In the genomic region with DNA sequence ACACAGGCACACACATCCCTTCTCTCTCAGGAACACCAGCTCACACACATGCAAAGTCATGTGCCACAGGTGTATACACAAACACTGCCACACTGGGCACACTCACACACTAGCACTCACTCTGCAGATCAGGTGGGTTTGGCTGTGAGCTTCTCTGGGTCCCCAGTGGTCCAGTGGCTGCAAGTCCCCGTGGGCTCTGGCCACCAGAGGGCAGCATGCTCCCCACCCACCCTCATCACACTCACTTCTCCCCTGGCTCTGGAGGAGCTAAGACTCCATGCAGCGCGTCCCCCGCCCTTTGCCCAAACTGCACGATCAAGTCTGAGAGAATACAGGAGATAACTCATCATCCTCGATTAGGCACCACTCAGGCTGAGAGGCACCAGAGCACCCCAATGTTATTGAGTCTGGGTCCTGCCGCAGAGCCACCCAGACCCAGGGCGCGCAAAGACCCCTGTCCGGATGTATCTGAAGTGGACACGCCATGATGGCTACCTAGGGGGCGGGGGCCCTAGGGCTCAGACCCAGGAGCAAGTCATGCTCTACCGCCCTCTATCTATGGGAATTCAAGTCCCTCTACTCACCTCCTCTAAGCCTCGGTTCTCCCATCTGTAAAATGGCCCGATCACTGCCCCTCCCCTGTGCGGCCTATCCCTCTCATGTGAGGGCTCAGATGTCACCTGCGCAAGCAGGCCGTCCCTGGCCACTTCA, we compare ENCODE assay signal across 8 cellular contexts.
DNase-seq lines count a peak whose midpoint lies in the region; ATAC-seq and TF ChIP-seq lines count a peak whose summit lies in the region.

No MANE protein-coding gene starts in this region.

- peaks cover 0 to 3% (median 0%) of the 10 kb centered on the region in 7 donors for H3K9me3 Mint-ChIP-seq in CD4-positive, CD25-positive, alpha-beta regulatory T cell
- H3K9me3 Mint-ChIP-seq in activated CD8-positive, alpha-beta memory T cell treated with anti-CD3 and anti-CD28 coated beads, Interleukin-2, amount 10 ng/mL, durations not matched to agents 7 days and 5 days (ENCODE audit: low read depth) = no peaks in the 10 kb centered on the region
- H3K9me3 Mint-ChIP-seq in natural killer cell = no peaks in the 10 kb centered on the region
- H3K9me3 Mint-ChIP-seq in stimulated activated naive B cell treated with anti-CD40 and anti-IgM and Interleukin-4, amounts not matched to agents 10 μg/mL and 1 μg/mL and 100 μg/mL, for 72 hours = no peaks in the 10 kb centered on the region

- H3K36me3 ChIP-seq in CD4-positive, CD25-positive, alpha-beta regulatory T cell (ENCODE audit: control insufficient read depth, insufficient read depth, low read length) = no peaks in the 10 kb centered on the region

- H3K4me3 ChIP-seq in CD4-positive, CD25-positive, alpha-beta regulatory T cell (ENCODE audit: low read depth, low read length) = no peak overlapping the region
- H3K4me3 ChIP-seq in HFF-Myc (replicated peaks; ENCODE audit: low read depth, low read length) (no peak overlapping the region), epithelial cell of proximal tubule (ENCODE audit: low read depth, low read length) (no peak overlapping the region)

- peaks cover 9% of the 10 kb centered on the region for H3K27me3 Mint-ChIP-seq in CD4-positive, CD25-positive, alpha-beta regulatory T cell
- H3K27me3 Mint-ChIP-seq in activated CD8-positive, alpha-beta memory T cell treated with anti-CD3 and anti-CD28 coated beads, Interleukin-2, amount 10 ng/mL, durations not matched to agents 7 days and 5 days = peaks cover 8% of the 10 kb centered on the region
- peaks cover 24 to 33% of the 10 kb centered on the region in 2 donors for H3K27me3 Mint-ChIP-seq in natural killer cell (ENCODE audit: low read depth in 2 of 2)
- peaks cover 18 to 28% of the 10 kb centered on the region in 2 donors for H3K27me3 Mint-ChIP-seq in stimulated activated naive B cell treated with anti-CD40 and anti-IgM and Interleukin-4, amounts not matched to agents 10 μg/mL and 1 μg/mL and 100 μg/mL, for 72 hours

- H3K27me3 ChIP-seq in CD4-positive, CD25-positive, alpha-beta regulatory T cell (ENCODE audit: control insufficient read depth, insufficient read depth, low read length) = no peaks in the 10 kb centered on the region

- H3K4me3 Mint-ChIP-seq in CD4-positive, CD25-positive, alpha-beta regulatory T cell = no peak overlapping the region
- no peak overlapping the region for H3K4me3 Mint-ChIP-seq in activated CD8-positive, alpha-beta memory T cell treated with anti-CD3 and anti-CD28 coated beads, Interleukin-2, amount 10 ng/mL, durations not matched to agents 7 days and 5 days
- no peak overlapping the region for H3K4me3 Mint-ChIP-seq in natural killer cell
- H3K4me3 Mint-ChIP-seq in stimulated activated naive B cell treated with anti-CD40 and anti-IgM and Interleukin-4, amounts not matched to agents 10 μg/mL and 1 μg/mL and 100 μg/mL, for 72 hours = no peak overlapping the region

- H3K27ac Mint-ChIP-seq in CD4-positive, CD25-positive, alpha-beta regulatory T cell = no peak overlapping the region
- H3K27ac Mint-ChIP-seq in activated CD8-positive, alpha-beta memory T cell treated with anti-CD3 and anti-CD28 coated beads, Interleukin-2, amount 10 ng/mL, durations not matched to agents 7 days and 5 days = no peak overlapping the region
- H3K27ac Mint-ChIP-seq in natural killer cell = no peak overlapping the region
- H3K27ac Mint-ChIP-seq in stimulated activated naive B cell treated with anti-CD40 and anti-IgM and Interleukin-4, amounts not matched to agents 10 μg/mL and 1 μg/mL and 100 μg/mL, for 72 hours = no peak overlapping the region

- H3K4me1 ChIP-seq in CD4-positive, CD25-positive, alpha-beta regulatory T cell (ENCODE audit: control insufficient read depth, insufficient read depth, low read length, poor library complexity, severe bottlenecking) = no peaks in the 10 kb centered on the region

- TF ChIP-seq CTCF in HFF-Myc (IDR thresholded peaks at IDR 0.05; ENCODE audit: low read depth, low read length, missing control alignments) (peak; percentile 91), epithelial cell of proximal tubule (conservative IDR thresholded peaks at IDR 0.05; ENCODE audit: low read depth, low read length) (peak; percentile 86), natural killer cell (IDR thresholded peaks at IDR 0.05) (peak; percentile 71)

- H3K27ac ChIP-seq in CD4-positive, CD25-positive, alpha-beta regulatory T cell (ENCODE audit: insufficient read depth, low read length, poor library complexity, severe bottlenecking) = no peak overlapping the region

- peak; percentile 26 to 63 (median 46) for DNase-seq in CD4-positive, CD25-positive, alpha-beta regulatory T cell
- DNase-seq in HFF-Myc (ENCODE audit: extremely low read depth, low read depth) (peak; percentile 17), NOMO-1 treated with dmso at 0.1 percent for 144 hours (lab: John Stamatoyannopoulos, UW; ENCODE audit: unreplicated experiment) (peak; percentile 36), epithelial cell of proximal tubule (ENCODE audit: low read depth) (no peak), natural killer cell (peak; percentile 53)
- peak; percentile 74 for DNase-seq in activated CD8-positive, alpha-beta memory T cell treated with anti-CD3 and anti-CD28 coated beads, Interleukin-2, amount 10 ng/mL, durations not matched to agents 7 days and 5 days
- DNase-seq in stimulated activated naive B cell treated with anti-CD40 and anti-IgM and Interleukin-4, amounts not matched to agents 10 μg/mL and 1 μg/mL and 100 μg/mL, for 72 hours = peak; percentile 33

- no peaks in the 10 kb centered on the region for H3K36me3 Mint-ChIP-seq in CD4-positive, CD25-positive, alpha-beta regulatory T cell
- H3K36me3 Mint-ChIP-seq in activated CD8-positive, alpha-beta memory T cell treated with anti-CD3 and anti-CD28 coated beads, Interleukin-2, amount 10 ng/mL, durations not matched to agents 7 days and 5 days = no peaks in the 10 kb centered on the region
- H3K36me3 Mint-ChIP-seq in natural killer cell = no peaks in the 10 kb centered on the region
- no peaks in the 10 kb centered on the region for H3K36me3 Mint-ChIP-seq in stimulated activated naive B cell treated with anti-CD40 and anti-IgM and Interleukin-4, amounts not matched to agents 10 μg/mL and 1 μg/mL and 100 μg/mL, for 72 hours

- no peaks in the 10 kb centered on the region for H3K9me3 ChIP-seq in CD4-positive, CD25-positive, alpha-beta regulatory T cell (ENCODE audit: control insufficient read depth in 2 of 2, low read length in 2 of 2)

- CTCF ChIA-PET in activated CD8-positive, alpha-beta memory T cell treated with anti-CD3 and anti-CD28 coated beads, Interleukin-2, amount 10 ng/mL, durations not matched to agents 7 days and 5 days (lab: Charles Lee) = interaction anchor here (0.6 to 2.7 kb wide), 32 partner anchors 9 to 348 kb away, joined by 3 to 42 read pairs (median 4); no protein-coding TSS in a partner anchor

- intact Hi-C loops in natural killer cell (cut with micrococcal nuclease) = loop anchor here (1.0 kb wide), 1 partner anchor 99 kb away; no protein-coding TSS in a partner anchor

- H3K4me1 Mint-ChIP-seq in CD4-positive, CD25-positive, alpha-beta regulatory T cell = peaks cover 0 to 5% (median 0%) of the 10 kb centered on the region in 4 donors
- H3K4me1 Mint-ChIP-seq in activated CD8-positive, alpha-beta memory T cell treated with anti-CD3 and anti-CD28 coated beads, Interleukin-2, amount 10 ng/mL, durations not matched to agents 7 days and 5 days = no peaks in the 10 kb centered on the region
- peaks cover 7 to 10% of the 10 kb centered on the region in 2 donors for H3K4me1 Mint-ChIP-seq in natural killer cell
- peaks cover 0 to 2% of the 10 kb centered on the region in 2 donors for H3K4me1 Mint-ChIP-seq in stimulated activated naive B cell treated with anti-CD40 and anti-IgM and Interleukin-4, amounts not matched to agents 10 μg/mL and 1 μg/mL and 100 μg/mL, for 72 hours

- ATAC-seq in CD4-positive, CD25-positive, alpha-beta regulatory T cell (ENCODE audit: low read depth in 2 of 2) = peak; percentile 50 to 63
- peak; percentile 80 for ATAC-seq in activated CD8-positive, alpha-beta memory T cell treated with anti-CD3 and anti-CD28 coated beads, Interleukin-2, amount 10 ng/mL, durations not matched to agents 7 days and 5 days
- ATAC-seq in natural killer cell (peak in 2 of 3 donors; percentile 78 to 88), GM21786 (IDR thresholded peaks at IDR 0.05; ENCODE audit: unreplicated experiment) (no peak)
- peak; percentile 88 to 92 for ATAC-seq in stimulated activated naive B cell treated with anti-CD40 and anti-IgM and Interleukin-4, amounts not matched to agents 10 μg/mL and 1 μg/mL and 100 μg/mL, for 72 hours (replicated peaks)
